ENCODE assay signal across 14 cellular contexts in the genomic region with DNA sequence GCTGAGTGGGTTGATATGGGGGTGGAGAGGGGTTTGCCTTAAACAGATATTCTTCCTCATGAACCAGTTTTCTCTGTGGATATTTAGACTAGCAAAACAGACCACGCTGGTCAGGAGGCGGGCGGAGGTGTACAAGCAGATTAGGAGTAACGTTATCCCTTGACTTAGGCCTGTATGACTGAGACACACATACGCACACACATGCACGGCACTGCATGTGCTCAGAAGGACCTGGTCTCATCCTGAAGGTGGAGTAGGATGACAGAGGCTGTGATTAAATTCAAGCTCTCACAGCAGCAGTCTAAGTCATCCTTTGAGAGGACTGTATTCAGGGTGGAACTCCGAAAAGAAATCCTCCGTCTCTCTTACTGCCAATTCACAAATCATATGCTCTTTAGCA.
DNase-seq lines count a peak whose midpoint lies in the region; ATAC-seq and TF ChIP-seq lines count a peak whose summit lies in the region.
"Had no signal": no experiment of that assay in that cellular context is flagged by ENCODE, and none has a peak within 500 bp of the region (broad histone marks: within the 10 kb centered on the region; RNA-seq: fewer than 3 reads in every experiment).

No MANE protein-coding gene starts in this region.

- no peak overlapping the region for H3K27ac ChIP-seq in iPS-20b (ENCODE audit: low read length)
- peak overlapping the region; percentile 80 to 91 (median 89) for H3K27ac ChIP-seq in thyroid gland
- H3K27ac ChIP-seq: RWPE1 had no signal

- ATAC-seq in GM18873 (IDR thresholded peaks at IDR 0.05; ENCODE audit: low FRiP score, unreplicated experiment) (no peak), HG02884 (IDR thresholded peaks at IDR 0.05; ENCODE audit: unreplicated experiment) (no peak)
- no peak for ATAC-seq in activated CD4-positive, CD25-positive, alpha-beta regulatory T cell treated with anti-CD3 and anti-CD28 coated beads, Interleukin-2, amount 50 U/mL, for 24 hours
- ATAC-seq: GM12878 had no signal

- no peak for TF ChIP-seq POLR2A in thyroid gland (IDR thresholded peaks at IDR 0.05)

- H3K4me1 ChIP-seq in iPS-20b (ENCODE audit: insufficient read depth, low read length): peaks cover 24% of the 10 kb centered on the region
- H3K4me1 ChIP-seq in thyroid gland: peaks cover 11 to 13% of the 10 kb centered on the region in 2 donors

- H3K9me3 ChIP-seq in iPS-20b (ENCODE audit: insufficient read depth, low read depth, low read length) (no peaks in the 10 kb centered on the region), thyroid gland (no peaks in the 10 kb centered on the region)

- peak overlapping the region; percentile 11; the same call in 1 of the 2 replicates for H3K9ac ChIP-seq in iPS-20b (ENCODE audit: low read depth, low read length)

- 37 to 59% methylated on average over 8 of the region's 8 CpGs for WGBS in thyroid gland, 2 donors

- intact Hi-C loops in thyroid gland (cut with DNase I): no loop called here

- H3K36me3 ChIP-seq in iPS-20b (ENCODE audit: insufficient read depth, low read depth, low read length) (no peaks in the 10 kb centered on the region), thyroid gland (no peaks in the 10 kb centered on the region)

- in situ Hi-C loops in astrocyte of the cerebellum (cut with HindIII; ENCODE audit: low sequenced_read_pairs): loop anchor here (5.0 kb wide), 1 partner anchor 109 kb away; no protein-coding TSS in a partner anchor

- H3K27me3 ChIP-seq in iPS-20b (ENCODE audit: insufficient read depth, low read length) (peaks cover 15% of the 10 kb centered on the region), thyroid gland (no peaks in the 10 kb centered on the region)

- DNase-seq in NCI-H1417 (lab: John Stamatoyannopoulos, UW): peak; percentile 15 to 72 (median 48)
- no peak for DNase-seq in NCI-H1417 treated with DMSO at 0.1 percent for 48 hours (lab: John Stamatoyannopoulos, UW)
- no peak for DNase-seq in astrocyte of the cerebellum (ENCODE audit: low read depth)
- DNase-seq in thyroid gland: peak; percentile 46 to 49
- DNase-seq: activated naive CD4-positive, alpha-beta T cell treated with anti-CD3 and anti-CD28 coated beads, Interleukin-2, amount 50 U/mL, for 16 hours; dermis blood vessel endothelial cell; NCI-H2171 treated with DMSO at 0.1 percent for 48 hours; right cardiac atrium had no signal

- no peak for TF ChIP-seq CTCF in astrocyte of the cerebellum (IDR thresholded peaks at IDR 0.05; ENCODE audit: low read depth, low read length, missing control alignments)
- no peak for TF ChIP-seq CTCF in thyroid gland (IDR thresholded peaks at IDR 0.05)

- peak overlapping the region; percentile 33 for H3K4me3 ChIP-seq in astrocyte of the cerebellum (ENCODE audit: low read depth, low read length)
- H3K4me3 ChIP-seq in iPS-20b (ENCODE audit: low read length): peak overlapping the region; percentile 61
- H3K4me3 ChIP-seq in thyroid gland (replicated peaks in 1 of 3): no peak overlapping the region
- H3K4me3 ChIP-seq: GM12878 had no signal

Comparison
In these comparisons a context has a peak if more than half of its experiments do, and no peak if none do; other contexts are left out.
1. DNase-seq: peak in NCI-H1417 (3 of 3) and thyroid gland (2 of 2); none in NCI-H1417 treated with DMSO at 0.1 percent for 48 hours (single experiment) and astrocyte of the cerebellum (single experiment).
2. H3K4me3 ChIP-seq: peak in astrocyte of the cerebellum (single experiment) and iPS-20b (single experiment); none in thyroid gland (0 of 3).